Comparison of ENCODE assay signal across 2 cellular contexts in genomic region chr6:47371875-47372255, GRCh38.
TF ChIP-seq lines count a peak whose summit lies in the region.

No MANE protein-coding gene starts in this region.

TF ChIP-seq in HepG2, 621 proteins besides CTCF, POLR2A, EP300 and RAD21:
- TF ChIP-seq, protein P1, sequence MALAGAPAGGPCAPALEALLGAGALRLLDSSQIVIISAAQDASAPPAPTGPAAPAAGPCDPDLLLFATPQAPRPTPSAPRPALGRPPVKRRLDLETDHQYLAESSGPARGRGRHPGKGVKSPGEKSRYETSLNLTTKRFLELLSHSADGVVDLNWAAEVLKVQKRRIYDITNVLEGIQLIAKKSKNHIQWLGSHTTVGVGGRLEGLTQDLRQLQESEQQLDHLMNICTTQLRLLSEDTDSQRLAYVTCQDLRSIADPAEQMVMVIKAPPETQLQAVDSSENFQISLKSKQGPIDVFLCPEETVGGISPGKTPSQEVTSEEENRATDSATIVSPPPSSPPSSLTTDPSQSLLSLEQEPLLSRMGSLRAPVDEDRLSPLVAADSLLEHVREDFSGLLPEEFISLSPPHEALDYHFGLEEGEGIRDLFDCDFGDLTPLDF (CRISPR knock-in tag; IDR thresholded peaks at IDR 0.05), result no peak
- TF ChIP-seq ZNF749 (CRISPR knock-in tag; IDR thresholded peaks at IDR 0.05; ENCODE audit: borderline replicate concordance), result 0 out of 2 replicates have a peak, but pooled peaks have one; percentile 25

TF ChIP-seq in H1, 55 proteins besides CTCF, POLR2A, EP300 and RAD21:
- TF ChIP-seq CBX8 (IDR thresholded peaks at IDR 0.05; ENCODE audit: borderline replicate concordance, low read depth, low read length), result no peak
- no peak for TF ChIP-seq MAFK (IDR thresholded peaks at IDR 0.05; ENCODE audit: low read depth, low read length)
- TF ChIP-seq FOSL1 (IDR thresholded peaks at IDR 0.05; ENCODE audit: insufficient read depth, low read depth, low read length), result no peak
- no peak for TF ChIP-seq CTBP2 (IDR thresholded peaks at IDR 0.05; ENCODE audit: borderline replicate concordance, insufficient read depth, insufficient read length, low read length)
- TF ChIP-seq TCF12 (IDR thresholded peaks at IDR 0.05; ENCODE audit: low read depth, low read length), result no peak
- no peak for TF ChIP-seq ASH2L (IDR thresholded peaks at IDR 0.05; ENCODE audit: low read length)
- TF ChIP-seq SRF (IDR thresholded peaks at IDR 0.05; ENCODE audit: low read depth, low read length), result no peak
- no peak for TF ChIP-seq SIN3A (conservative IDR thresholded peaks at IDR 0.05 in 1 of 2, IDR thresholded peaks at IDR 0.05 in 1 of 2; ENCODE audit: low read depth in 1 of 2, low read length in 2 of 2)
- no peak for TF ChIP-seq GTF2F1 (IDR thresholded peaks at IDR 0.05; ENCODE audit: borderline replicate concordance, low read depth, low read length)
